ENCODE assay signal across 1 cellular context in the genomic region with DNA sequence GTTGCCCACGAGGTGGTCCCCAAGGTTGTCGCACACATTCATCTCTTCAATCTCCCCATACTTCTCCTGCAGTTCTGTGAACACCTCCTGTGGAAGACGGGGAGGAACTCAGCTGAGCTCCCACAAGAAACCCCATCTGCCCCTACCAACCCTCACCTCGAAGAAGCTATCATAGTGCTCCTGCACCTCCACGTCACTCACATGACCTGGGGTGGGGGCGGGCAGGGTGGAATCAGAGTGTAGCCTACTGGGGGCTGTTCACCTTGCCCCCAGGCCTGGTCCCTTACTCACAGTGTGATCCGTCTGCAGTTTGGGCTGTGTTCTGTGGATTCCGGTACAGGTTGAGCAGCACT.
TF ChIP-seq lines count a peak whose summit lies in the region.

No MANE protein-coding gene starts in this region.

TF ChIP-seq in H1, 55 proteins besides CTCF, POLR2A, EP300 and RAD21:
- no peak for TF ChIP-seq SP1 (IDR thresholded peaks at IDR 0.05; ENCODE audit: low read depth, low read length)
- no peak for TF ChIP-seq SP4 (IDR thresholded peaks at IDR 0.05; ENCODE audit: low read length)
- TF ChIP-seq SRF (IDR thresholded peaks at IDR 0.05; ENCODE audit: low read depth, low read length): no peak
- no peak for TF ChIP-seq SP2 (IDR thresholded peaks at IDR 0.05; ENCODE audit: low read length)
- TF ChIP-seq MAFK (IDR thresholded peaks at IDR 0.05; ENCODE audit: low read depth, low read length): no peak
- no peak for TF ChIP-seq SIRT6 (IDR thresholded peaks at IDR 0.05; ENCODE audit: low read length)
- TF ChIP-seq NRF1 (IDR thresholded peaks at IDR 0.05; ENCODE audit: low read depth, low read length): no peak
- TF ChIP-seq BRCA1 (IDR thresholded peaks at IDR 0.05; ENCODE audit: low read depth, low read length): no peak
- TF ChIP-seq HDAC2 (IDR thresholded peaks at IDR 0.05; ENCODE audit: borderline replicate concordance in 1 of 2, low read depth in 2 of 2, low read length in 2 of 2): no peak
